Comparison of ENCODE assay signal across 6 cellular contexts in the genomic region with DNA sequence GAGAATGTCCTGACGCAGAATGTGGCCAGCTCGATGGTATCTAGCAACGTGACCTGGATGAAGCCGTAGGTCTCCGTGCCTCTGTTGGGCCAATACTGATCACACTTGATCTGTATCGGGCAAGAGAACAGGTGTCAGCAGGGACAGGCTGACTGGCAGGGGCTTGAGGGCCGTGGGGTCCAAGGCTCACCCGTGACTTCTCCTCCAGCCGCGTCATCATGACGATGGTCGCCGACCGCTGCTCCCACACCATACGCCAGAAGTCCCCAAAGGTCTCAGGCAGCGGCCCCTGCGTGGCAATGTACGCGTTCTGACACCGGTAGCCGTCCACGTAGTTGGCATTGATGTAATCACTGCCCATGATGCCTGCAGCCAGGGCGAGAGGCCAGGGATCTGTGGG.
"Had no signal": no experiment of that assay in that cellular context is flagged by ENCODE, and none has a peak within 500 bp of the region (broad histone marks: within the 10 kb centered on the region; RNA-seq: fewer than 3 reads in every experiment).

No MANE protein-coding gene starts in this region.

- DNase-seq: GM23248, GOT3, H9, HCEC 1CT, KBM-7 had no signal

- H3K9ac ChIP-seq: GM23248, KMS-11 had no signal

- H3K4me2 ChIP-seq: KMS-11 had no signal

- H3K4me3 ChIP-seq: GM23248 had no signal

- H3K27ac ChIP-seq: GM23248, KMS-11 had no signal

- H2AFZ ChIP-seq: GM23248 had no signal
